In the genomic region with DNA sequence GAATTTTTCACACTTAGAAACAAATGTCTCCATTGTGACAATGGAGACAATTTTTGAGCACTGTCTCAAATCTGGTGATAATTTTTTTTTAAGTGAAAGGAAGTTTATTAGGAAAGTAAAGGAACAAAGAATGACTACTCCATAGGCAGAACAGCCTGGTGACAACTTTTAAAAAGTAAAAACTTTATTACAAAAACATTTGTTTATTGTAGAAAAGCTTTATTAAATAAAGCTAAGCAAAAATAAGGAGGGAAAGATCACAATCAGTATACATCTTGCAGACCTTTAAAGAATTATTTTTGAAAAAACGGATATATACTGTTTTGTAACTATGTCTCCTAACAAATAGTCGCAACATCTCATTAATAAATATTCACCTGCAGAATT, we compare ENCODE assay signal across 1 cellular context.
TF ChIP-seq lines count a peak whose summit lies in the region.

No MANE protein-coding gene starts in this region.

TF ChIP-seq in H1, 55 proteins besides CTCF, POLR2A, EP300 and RAD21:
- TF ChIP-seq, protein P1, sequence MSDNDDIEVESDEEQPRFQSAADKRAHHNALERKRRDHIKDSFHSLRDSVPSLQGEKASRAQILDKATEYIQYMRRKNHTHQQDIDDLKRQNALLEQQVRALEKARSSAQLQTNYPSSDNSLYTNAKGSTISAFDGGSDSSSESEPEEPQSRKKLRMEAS (IDR thresholded peaks at IDR 0.05): no peak
- no peak for TF ChIP-seq JUND (IDR thresholded peaks at IDR 0.05; ENCODE audit: low read length)
- TF ChIP-seq SAP30 (IDR thresholded peaks at IDR 0.05; ENCODE audit: insufficient read depth, insufficient replicate concordance, low read length): no peak
- no peak for TF ChIP-seq TCF12 (IDR thresholded peaks at IDR 0.05; ENCODE audit: low read depth, low read length)
- TF ChIP-seq, protein P2, sequence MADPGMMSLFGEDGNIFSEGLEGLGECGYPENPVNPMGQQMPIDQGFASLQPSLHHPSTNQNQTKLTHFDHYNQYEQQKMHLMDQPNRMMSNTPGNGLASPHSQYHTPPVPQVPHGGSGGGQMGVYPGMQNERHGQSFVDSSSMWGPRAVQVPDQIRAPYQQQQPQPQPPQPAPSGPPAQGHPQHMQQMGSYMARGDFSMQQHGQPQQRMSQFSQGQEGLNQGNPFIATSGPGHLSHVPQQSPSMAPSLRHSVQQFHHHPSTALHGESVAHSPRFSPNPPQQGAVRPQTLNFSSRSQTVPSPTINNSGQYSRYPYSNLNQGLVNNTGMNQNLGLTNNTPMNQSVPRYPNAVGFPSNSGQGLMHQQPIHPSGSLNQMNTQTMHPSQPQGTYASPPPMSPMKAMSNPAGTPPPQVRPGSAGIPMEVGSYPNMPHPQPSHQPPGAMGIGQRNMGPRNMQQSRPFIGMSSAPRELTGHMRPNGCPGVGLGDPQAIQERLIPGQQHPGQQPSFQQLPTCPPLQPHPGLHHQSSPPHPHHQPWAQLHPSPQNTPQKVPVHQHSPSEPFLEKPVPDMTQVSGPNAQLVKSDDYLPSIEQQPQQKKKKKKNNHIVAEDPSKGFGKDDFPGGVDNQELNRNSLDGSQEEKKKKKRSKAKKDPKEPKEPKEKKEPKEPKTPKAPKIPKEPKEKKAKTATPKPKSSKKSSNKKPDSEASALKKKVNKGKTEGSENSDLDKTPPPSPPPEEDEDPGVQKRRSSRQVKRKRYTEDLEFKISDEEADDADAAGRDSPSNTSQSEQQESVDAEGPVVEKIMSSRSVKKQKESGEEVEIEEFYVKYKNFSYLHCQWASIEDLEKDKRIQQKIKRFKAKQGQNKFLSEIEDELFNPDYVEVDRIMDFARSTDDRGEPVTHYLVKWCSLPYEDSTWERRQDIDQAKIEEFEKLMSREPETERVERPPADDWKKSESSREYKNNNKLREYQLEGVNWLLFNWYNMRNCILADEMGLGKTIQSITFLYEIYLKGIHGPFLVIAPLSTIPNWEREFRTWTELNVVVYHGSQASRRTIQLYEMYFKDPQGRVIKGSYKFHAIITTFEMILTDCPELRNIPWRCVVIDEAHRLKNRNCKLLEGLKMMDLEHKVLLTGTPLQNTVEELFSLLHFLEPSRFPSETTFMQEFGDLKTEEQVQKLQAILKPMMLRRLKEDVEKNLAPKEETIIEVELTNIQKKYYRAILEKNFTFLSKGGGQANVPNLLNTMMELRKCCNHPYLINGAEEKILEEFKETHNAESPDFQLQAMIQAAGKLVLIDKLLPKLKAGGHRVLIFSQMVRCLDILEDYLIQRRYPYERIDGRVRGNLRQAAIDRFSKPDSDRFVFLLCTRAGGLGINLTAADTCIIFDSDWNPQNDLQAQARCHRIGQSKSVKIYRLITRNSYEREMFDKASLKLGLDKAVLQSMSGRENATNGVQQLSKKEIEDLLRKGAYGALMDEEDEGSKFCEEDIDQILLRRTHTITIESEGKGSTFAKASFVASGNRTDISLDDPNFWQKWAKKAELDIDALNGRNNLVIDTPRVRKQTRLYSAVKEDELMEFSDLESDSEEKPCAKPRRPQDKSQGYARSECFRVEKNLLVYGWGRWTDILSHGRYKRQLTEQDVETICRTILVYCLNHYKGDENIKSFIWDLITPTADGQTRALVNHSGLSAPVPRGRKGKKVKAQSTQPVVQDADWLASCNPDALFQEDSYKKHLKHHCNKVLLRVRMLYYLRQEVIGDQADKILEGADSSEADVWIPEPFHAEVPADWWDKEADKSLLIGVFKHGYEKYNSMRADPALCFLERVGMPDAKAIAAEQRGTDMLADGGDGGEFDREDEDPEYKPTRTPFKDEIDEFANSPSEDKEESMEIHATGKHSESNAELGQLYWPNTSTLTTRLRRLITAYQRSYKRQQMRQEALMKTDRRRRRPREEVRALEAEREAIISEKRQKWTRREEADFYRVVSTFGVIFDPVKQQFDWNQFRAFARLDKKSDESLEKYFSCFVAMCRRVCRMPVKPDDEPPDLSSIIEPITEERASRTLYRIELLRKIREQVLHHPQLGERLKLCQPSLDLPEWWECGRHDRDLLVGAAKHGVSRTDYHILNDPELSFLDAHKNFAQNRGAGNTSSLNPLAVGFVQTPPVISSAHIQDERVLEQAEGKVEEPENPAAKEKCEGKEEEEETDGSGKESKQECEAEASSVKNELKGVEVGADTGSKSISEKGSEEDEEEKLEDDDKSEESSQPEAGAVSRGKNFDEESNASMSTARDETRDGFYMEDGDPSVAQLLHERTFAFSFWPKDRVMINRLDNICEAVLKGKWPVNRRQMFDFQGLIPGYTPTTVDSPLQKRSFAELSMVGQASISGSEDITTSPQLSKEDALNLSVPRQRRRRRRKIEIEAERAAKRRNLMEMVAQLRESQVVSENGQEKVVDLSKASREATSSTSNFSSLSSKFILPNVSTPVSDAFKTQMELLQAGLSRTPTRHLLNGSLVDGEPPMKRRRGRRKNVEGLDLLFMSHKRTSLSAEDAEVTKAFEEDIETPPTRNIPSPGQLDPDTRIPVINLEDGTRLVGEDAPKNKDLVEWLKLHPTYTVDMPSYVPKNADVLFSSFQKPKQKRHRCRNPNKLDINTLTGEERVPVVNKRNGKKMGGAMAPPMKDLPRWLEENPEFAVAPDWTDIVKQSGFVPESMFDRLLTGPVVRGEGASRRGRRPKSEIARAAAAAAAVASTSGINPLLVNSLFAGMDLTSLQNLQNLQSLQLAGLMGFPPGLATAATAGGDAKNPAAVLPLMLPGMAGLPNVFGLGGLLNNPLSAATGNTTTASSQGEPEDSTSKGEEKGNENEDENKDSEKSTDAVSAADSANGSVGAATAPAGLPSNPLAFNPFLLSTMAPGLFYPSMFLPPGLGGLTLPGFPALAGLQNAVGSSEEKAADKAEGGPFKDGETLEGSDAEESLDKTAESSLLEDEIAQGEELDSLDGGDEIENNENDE (IDR thresholded peaks at IDR 0.05; ENCODE audit: insufficient replicate concordance, low read length): no peak
- TF ChIP-seq RXRA (IDR thresholded peaks at IDR 0.05; ENCODE audit: insufficient read depth, low read depth, low read length): no peak
- TF ChIP-seq, protein P3, sequence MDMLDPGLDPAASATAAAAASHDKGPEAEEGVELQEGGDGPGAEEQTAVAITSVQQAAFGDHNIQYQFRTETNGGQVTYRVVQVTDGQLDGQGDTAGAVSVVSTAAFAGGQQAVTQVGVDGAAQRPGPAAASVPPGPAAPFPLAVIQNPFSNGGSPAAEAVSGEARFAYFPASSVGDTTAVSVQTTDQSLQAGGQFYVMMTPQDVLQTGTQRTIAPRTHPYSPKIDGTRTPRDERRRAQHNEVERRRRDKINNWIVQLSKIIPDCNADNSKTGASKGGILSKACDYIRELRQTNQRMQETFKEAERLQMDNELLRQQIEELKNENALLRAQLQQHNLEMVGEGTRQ (IDR thresholded peaks at IDR 0.05; ENCODE audit: low read length): no peak
- no peak for TF ChIP-seq ZNF274 (IDR thresholded peaks at IDR 0.05; ENCODE audit: borderline replicate concordance, extremely low read depth, low read length)
- TF ChIP-seq HDAC2 (IDR thresholded peaks at IDR 0.05; ENCODE audit: borderline replicate concordance in 1 of 2, low read depth in 2 of 2, low read length in 2 of 2): no peak
- TF ChIP-seq EGR1 (IDR thresholded peaks at IDR 0.05; ENCODE audit: borderline replicate concordance, low read depth, low read length): no peak
- no peak for TF ChIP-seq RFX5 (IDR thresholded peaks at IDR 0.05; ENCODE audit: borderline replicate concordance, low read depth, low read length)
- TF ChIP-seq BRCA1 (IDR thresholded peaks at IDR 0.05; ENCODE audit: low read depth, low read length): no peak
- no peak for TF ChIP-seq BCL11A (IDR thresholded peaks at IDR 0.05; ENCODE audit: low read depth in 2 of 2, low read length in 2 of 2)
- TF ChIP-seq POLR2AphosphoS5 (IDR thresholded peaks at IDR 0.05; ENCODE audit: low read depth, low read length): no peak
